In genomic region chr3:12180218-12180617, GRCh38 we compare ENCODE assay signal across 11 cellular contexts. TPM values are rescaled to one million over a fixed set of nuclear protein-coding genes. Genes with fewer than 3 reads are reported as not detected.
DNase-seq lines count a peak whose midpoint lies in the region; ATAC-seq and TF ChIP-seq lines count a peak whose summit lies in the region.
"Had no signal": no experiment of that assay in that cellular context is flagged by ENCODE, and none has a peak within 500 bp of the region (broad histone marks: within the 10 kb centered on the region; RNA-seq: fewer than 3 reads in every experiment).

No MANE protein-coding gene starts in this region.

- H3K27ac Mint-ChIP-seq in stimulated activated effector memory CD8-positive, alpha-beta T cell treated with anti-CD3 and anti-CD28 coated beads, Interleukin-12 subunit alpha, Interleukin-12 subunit beta, amount 100 ng/mL, for 72 hours = no peak overlapping the region
- H3K27ac Mint-ChIP-seq: activated naive CD4-positive, alpha-beta T cell treated with anti-CD3 and anti-CD28 coated beads, Interleukin-2, amount 50 U/mL, for 72 hours had no signal

- H3K27me3 ChIP-seq in adrenal gland (no peaks in the 10 kb centered on the region), heart left ventricle (no peaks in the 10 kb centered on the region), smooth muscle cell (ENCODE audit: low read depth) (no peaks in the 10 kb centered on the region), Karpas-422 (ENCODE audit: low read length) (no peaks in the 10 kb centered on the region)

- H3K27ac ChIP-seq in adrenal gland (no peak overlapping the region), heart left ventricle (peak overlapping the region in 3 of 12 donors; percentile 16 to 50 (median 26)), smooth muscle cell (ENCODE audit: low read depth) (peak overlapping the region; percentile 27), Karpas-422 (ENCODE audit: low read length) (no peak overlapping the region)

- H3K9me3 ChIP-seq in adrenal gland (replicated peaks in 1 of 3) (no peaks in the 10 kb centered on the region), heart left ventricle (no peaks in the 10 kb centered on the region), smooth muscle cell (replicated peaks; ENCODE audit: low read depth) (no peaks in the 10 kb centered on the region), Karpas-422 (ENCODE audit: low read length) (no peaks in the 10 kb centered on the region)

- no peak overlapping the region for H3K4me3 Mint-ChIP-seq in stimulated activated effector memory CD8-positive, alpha-beta T cell treated with anti-CD3 and anti-CD28 coated beads, Interleukin-12 subunit alpha, Interleukin-12 subunit beta, amount 100 ng/mL, for 72 hours

- peaks cover 0 to 6% of the 10 kb centered on the region in 2 donors for H3K4me1 ChIP-seq in adrenal gland (replicated peaks in 1 of 2)
- H3K4me1 ChIP-seq in heart left ventricle = peaks cover 9 to 53% (median 29%) of the 10 kb centered on the region in 12 donors
- no peaks in the 10 kb centered on the region for H3K4me1 ChIP-seq in smooth muscle cell (ENCODE audit: low read depth)
- H3K4me1 ChIP-seq in Karpas-422 (ENCODE audit: low read length) = no peaks in the 10 kb centered on the region

- H4K20me1 ChIP-seq in smooth muscle cell (ENCODE audit: low read depth) (no peaks in the 10 kb centered on the region), Karpas-422 (ENCODE audit: insufficient read depth, low read depth, low read length) (no peaks in the 10 kb centered on the region)

- H3K36me3 Mint-ChIP-seq in stimulated activated effector memory CD8-positive, alpha-beta T cell treated with anti-CD3 and anti-CD28 coated beads, Interleukin-12 subunit alpha, Interleukin-12 subunit beta, amount 100 ng/mL, for 72 hours = no peaks in the 10 kb centered on the region
- H3K36me3 Mint-ChIP-seq: activated naive CD4-positive, alpha-beta T cell treated with anti-CD3 and anti-CD28 coated beads, Interleukin-2, amount 50 U/mL, for 72 hours had no signal

- intact Hi-C loops in adrenal gland (cut with DNase I) = no loop called here
- intact Hi-C loops in heart left ventricle (cut with DNase I) = loop anchor here in 1 of 10 donors (5.0 kb wide), 1 partner anchor 107 kb away; the partner anchor contains the start of gene PPARG

- H3K9me2 ChIP-seq in Karpas-422 (replicated peaks; ENCODE audit: insufficient read depth, low read length) = no peaks in the 10 kb centered on the region

- no peaks in the 10 kb centered on the region for H3F3A ChIP-seq in smooth muscle cell (ENCODE audit: low read depth)

- no peaks in the 10 kb centered on the region for H3K9me3 Mint-ChIP-seq in stimulated activated effector memory CD8-positive, alpha-beta T cell treated with anti-CD3 and anti-CD28 coated beads, Interleukin-12 subunit alpha, Interleukin-12 subunit beta, amount 100 ng/mL, for 72 hours

- H2AFZ ChIP-seq in smooth muscle cell (ENCODE audit: low read depth) = no peak overlapping the region
- no peak overlapping the region for H2AFZ ChIP-seq in Karpas-422 (ENCODE audit: low read length)

- no peaks in the 10 kb centered on the region for H3K79me2 ChIP-seq in smooth muscle cell (ENCODE audit: low read depth)
- no peaks in the 10 kb centered on the region for H3K79me2 ChIP-seq in Karpas-422 (ENCODE audit: low read length)

- no peak for TF ChIP-seq CTCF in adrenal gland (IDR thresholded peaks at IDR 0.05)
- TF ChIP-seq CTCF in heart left ventricle (IDR thresholded peaks at IDR 0.05) = no peak
- TF ChIP-seq CTCF in smooth muscle cell (IDR thresholded peaks at IDR 0.05; ENCODE audit: borderline replicate concordance, insufficient read depth, poor library complexity, severe bottlenecking) = no peak

- TF ChIP-seq POLR2A in adrenal gland (IDR thresholded peaks at IDR 0.05) = no peak
- TF ChIP-seq POLR2A in heart left ventricle (IDR thresholded peaks at IDR 0.05) = no peak

- H3K4me2 ChIP-seq in smooth muscle cell (peak overlapping the region; percentile 21), Karpas-422 (ENCODE audit: low read depth, low read length, poor library complexity, severe bottlenecking) (no peak overlapping the region)

- ATAC-seq in heart left ventricle (peak in 3 of 4 donors; percentile 21 to 74 (median 52)), GM18861 (IDR thresholded peaks at IDR 0.05; ENCODE audit: unreplicated experiment) (no peak)
- ATAC-seq in stimulated activated effector memory CD8-positive, alpha-beta T cell treated with anti-CD3 and anti-CD28 coated beads, Interleukin-12 subunit alpha, Interleukin-12 subunit beta, amount 100 ng/mL, for 72 hours = no peak

- peaks cover 16% of the 10 kb centered on the region for H3K4me1 Mint-ChIP-seq in stimulated activated effector memory CD8-positive, alpha-beta T cell treated with anti-CD3 and anti-CD28 coated beads, Interleukin-12 subunit alpha, Interleukin-12 subunit beta, amount 100 ng/mL, for 72 hours

- DNase-seq in HK-2 (ENCODE audit: unreplicated experiment) (peak; percentile 86), adrenal gland (peak in 4 of 7 donors; percentile 41 to 64 (median 50)), heart left ventricle (peak; percentile 51 to 78 (median 64)), smooth muscle cell (lab: John Stamatoyannopoulos, UW; ENCODE audit: unreplicated experiment) (no peak), Karpas-422 (no peak), NK-92 (lab: John Stamatoyannopoulos, UW; ENCODE audit: unreplicated experiment) (no peak)
- DNase-seq in stimulated activated effector memory CD8-positive, alpha-beta T cell treated with anti-CD3 and anti-CD28 coated beads, Interleukin-12 subunit alpha, Interleukin-12 subunit beta, amount 100 ng/mL, for 72 hours (ENCODE audit: low spot score in 2 of 2) = no peak
- DNase-seq: NCI-H2107, nucleus accumbens had no signal

- H3K9ac ChIP-seq in smooth muscle cell (ENCODE audit: low read depth) (no peak overlapping the region), Karpas-422 (ENCODE audit: low read length) (no peak overlapping the region)

- H3K36me3 ChIP-seq in adrenal gland (replicated peaks in 1 of 2) = no peaks in the 10 kb centered on the region
- no peaks in the 10 kb centered on the region for H3K36me3 ChIP-seq in heart left ventricle
- H3K36me3 ChIP-seq in smooth muscle cell (ENCODE audit: low read depth) = no peaks in the 10 kb centered on the region
- H3K36me3 ChIP-seq in Karpas-422 (ENCODE audit: insufficient read depth, low read length) = no peaks in the 10 kb centered on the region

- 54 to 65% (median 57%) methylated on average over 5 to 6 of the region's 6 CpGs for WGBS in adrenal gland, 4 donors
- WGBS in heart left ventricle, 4 donors = 33 to 47% (median 40%) methylated on average over 5 to 6 of the region's 6 CpGs
- 77% methylated on average over 6 of the region's 6 CpGs for WGBS in smooth muscle cell (ENCODE audit: low lambda C conversion rate)

- H3K4me3 ChIP-seq in adrenal gland (no peak overlapping the region), heart left ventricle (no peak overlapping the region), smooth muscle cell (no peak overlapping the region), Karpas-422 (ENCODE audit: low read length) (no peak overlapping the region)

RNA-seq across cellular contexts. Expression of gene TIMP4, which starts 21.5 kb away (rescaled TPM):
- total RNA-seq in adrenal gland = 10 to 100 TPM in 5 of 8 donors, 1 to 10 TPM in 3; 4.0 to 34.3 (median 11.4) TPM
- polyA plus RNA-seq in adrenal gland = 10 to 100 TPM in 1 of 3 donors, 1 to 10 TPM in 2; 6.3 to 14.1 (median 6.8) TPM
- total RNA-seq in heart left ventricle = 10 to 100 TPM in 6 of 9 donors, 1 to 10 TPM in 3; 3.0 to 57.9 (median 18.6) TPM
- polyA plus RNA-seq in heart left ventricle = 10 to 100 TPM in 1 of 2 donors, 1 to 10 TPM in 1; 8.0 to 40.5 TPM
- total RNA-seq in smooth muscle cell = 0.27 and 0.81 TPM in 2 replicates
- 1.2 and 1.5 TPM in 2 replicates for polyA plus RNA-seq in smooth muscle cell
- total RNA-seq in Karpas-422 (2014; rRNA removed; shearing (Covaris generic); ENCODE audit: low replicate concordance) = not detected in 2 replicates
- total RNA-seq: activated naive CD4-positive, alpha-beta T cell treated with anti-CD3 and anti-CD28 coated beads, Interleukin-2, amount 50 U/mL, for 72 hours had no signal

Comparison
In these comparisons a context has a peak if more than half of its experiments do, and no peak if none do; other contexts are left out.
1. DNase-seq: peak in HK-2 (single experiment), adrenal gland (4 of 7) and heart left ventricle (5 of 5); none in smooth muscle cell (single experiment), stimulated activated effector memory CD8-positive, alpha-beta T cell treated with anti-CD3 and anti-CD28 coated beads, Interleukin-12 subunit alpha, Interleukin-12 subunit beta, amount 100 ng/mL, for 72 hours (0 of 2), Karpas-422 (single experiment) and NK-92 (single experiment).
2. ATAC-seq: peak in heart left ventricle (3 of 4); none in stimulated activated effector memory CD8-positive, alpha-beta T cell treated with anti-CD3 and anti-CD28 coated beads, Interleukin-12 subunit alpha, Interleukin-12 subunit beta, amount 100 ng/mL, for 72 hours (single experiment) and GM18861 (single experiment).